Comparison of ENCODE assay signal across 11 cellular contexts in the genomic region with DNA sequence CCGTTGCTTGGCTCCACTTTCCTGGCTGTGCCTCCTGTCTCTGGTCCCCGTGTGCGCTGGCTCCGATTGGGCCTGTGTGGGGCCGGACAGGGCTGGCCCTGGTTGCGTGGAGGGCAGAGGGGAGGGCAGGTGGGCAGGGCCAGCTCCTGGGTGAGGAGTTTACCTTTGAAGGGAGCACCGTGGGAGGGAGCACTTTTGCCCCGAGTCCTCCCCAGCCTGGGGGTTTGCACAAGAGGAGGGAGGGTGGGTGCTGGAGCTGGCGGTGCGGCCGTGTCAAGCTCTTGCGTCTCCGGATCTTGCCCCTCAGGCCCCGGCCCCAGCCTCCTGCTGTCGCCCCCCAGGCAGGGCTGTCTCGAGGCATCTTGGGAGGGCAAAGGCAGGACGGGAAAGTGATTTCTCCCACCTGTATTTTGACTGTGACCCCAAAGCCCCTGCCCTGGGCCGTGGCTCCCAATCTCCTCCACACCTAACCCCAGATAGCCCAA. TPM values are rescaled to one million over a fixed set of nuclear protein-coding genes. Genes with fewer than 3 reads are reported as not detected.
DNase-seq lines count a peak whose midpoint lies in the region; ATAC-seq and TF ChIP-seq lines count a peak whose summit lies in the region.
"Had no signal": no experiment of that assay in that cellular context is flagged by ENCODE, and none has a peak within 500 bp of the region (broad histone marks: within the 10 kb centered on the region; RNA-seq: fewer than 3 reads in every experiment).

No MANE protein-coding gene starts in this region.

- DNase-seq in DND-41 = no peak
- DNase-seq in colonic mucosa = peak; percentile 10
- DNase-seq in trophoblast cell = peak in 1 of 2 donors; percentile 15
- no peak for DNase-seq in EL
- DNase-seq in NCI-H69 (lab: John Stamatoyannopoulos, UW) = no peak
- no peak for DNase-seq in effector CD4-positive, alpha-beta T cell
- DNase-seq in Karpas-422 = no peak
- DNase-seq: KBM-7; NCI-H1930; stimulated activated CD4-positive, alpha-beta T cell treated with anti-CD3 and anti-CD28 coated beads, Interleukin-1b, Interleukin-23, amount 100 ng/mL, for 48 hours had no signal

- H3F3A ChIP-seq in Loucy (ENCODE audit: low read depth) = no peaks in the 10 kb centered on the region

- intact Hi-C loops in colonic mucosa (cut with DNase I) = no loop called here

- peak overlapping the region; percentile 8 for H3K18ac ChIP-seq in trophoblast cell (ENCODE audit: low read length)

- H2AK5ac ChIP-seq in trophoblast cell (ENCODE audit: low read length) = peak overlapping the region; percentile 44

- no peaks in the 10 kb centered on the region for H3K27me3 ChIP-seq in DND-41 (ENCODE audit: insufficient read depth, low read length, poor library complexity)
- H3K27me3 ChIP-seq in Loucy (ENCODE audit: insufficient read depth, low read length, poor library complexity, severe bottlenecking) = no peaks in the 10 kb centered on the region
- H3K27me3 ChIP-seq in colonic mucosa = peaks cover 6% of the 10 kb centered on the region
- H3K27me3 ChIP-seq in trophoblast cell (ENCODE audit: insufficient read depth, low read length) = no peaks in the 10 kb centered on the region
- H3K27me3 ChIP-seq in Karpas-422 (ENCODE audit: low read length) = no peaks in the 10 kb centered on the region

- H2BK120ac ChIP-seq in trophoblast cell (ENCODE audit: insufficient read depth, low read length, poor library complexity) = peak overlapping the region; percentile 49

- H3K9ac ChIP-seq in DND-41 (ENCODE audit: low read depth, low read length) (peak overlapping the region; percentile 64), Loucy (ENCODE audit: low read depth, low read length, poor library complexity, severe bottlenecking) (peak overlapping the region; percentile 95), colonic mucosa (ENCODE audit: low read depth in 2 of 2, low read length in 2 of 2) (no peak overlapping the region), trophoblast cell (ENCODE audit: low read length) (no peak overlapping the region), Karpas-422 (ENCODE audit: low read length) (no peak overlapping the region)

- H3K79me1 ChIP-seq in trophoblast cell (ENCODE audit: low read length) = peaks cover 27% of the 10 kb centered on the region

- H3K4me1 ChIP-seq in DND-41 (ENCODE audit: insufficient read depth, low read length) = peaks cover 41% of the 10 kb centered on the region
- H3K4me1 ChIP-seq in Loucy (ENCODE audit: insufficient read depth, low read length, poor library complexity, severe bottlenecking) = peaks cover 49% of the 10 kb centered on the region
- no peaks in the 10 kb centered on the region for H3K4me1 ChIP-seq in colonic mucosa
- peaks cover 32% of the 10 kb centered on the region in 2 experiments for H3K4me1 ChIP-seq in trophoblast cell (ENCODE audit: control insufficient read depth in 1 of 2, insufficient read depth in 2 of 2, low read length in 2 of 2)
- H3K4me1 ChIP-seq in Karpas-422 (ENCODE audit: low read length) = peaks cover 11% of the 10 kb centered on the region

- peak overlapping the region; percentile 42 for H2BK12ac ChIP-seq in trophoblast cell (ENCODE audit: low read length)

- H3K9me2 ChIP-seq in Loucy (replicated peaks; ENCODE audit: low read depth, low read length) (no peaks in the 10 kb centered on the region), Karpas-422 (replicated peaks; ENCODE audit: insufficient read depth, low read length) (no peaks in the 10 kb centered on the region)

- no CpG with 5 or more reads among the region's 18 CpGs for WGBS in trophoblast cell (ENCODE audit: extremely low coverage, insufficient coverage, insufficient read length)

- no peak overlapping the region for H3K23ac ChIP-seq in trophoblast cell (ENCODE audit: low read length)

- H2AFZ ChIP-seq in DND-41 (ENCODE audit: low read depth, low read length) (no peak overlapping the region), Loucy (ENCODE audit: low read length) (no peak overlapping the region), trophoblast cell (ENCODE audit: insufficient read depth, low read length, poor library complexity) (peak overlapping the region; percentile 9), Karpas-422 (ENCODE audit: low read length) (no peak overlapping the region)

- peak overlapping the region; percentile 55 for H4K8ac ChIP-seq in trophoblast cell (ENCODE audit: low read depth, low read length)

- TF ChIP-seq CTCF in DND-41 (IDR thresholded peaks at IDR 0.05; ENCODE audit: borderline replicate concordance, extremely low read depth, low read length, poor library complexity, severe bottlenecking) = no peak
- no peak for TF ChIP-seq CTCF in Loucy (conservative IDR thresholded peaks at IDR 0.05; ENCODE audit: low read length)
- no peak for TF ChIP-seq CTCF in colonic mucosa (IDR thresholded peaks at IDR 0.05)

- H3K36me3 ChIP-seq in DND-41 (ENCODE audit: insufficient read depth, low read length) (no peaks in the 10 kb centered on the region), Loucy (ENCODE audit: insufficient read depth, low read length) (no peaks in the 10 kb centered on the region), colonic mucosa (no peaks in the 10 kb centered on the region), trophoblast cell (ENCODE audit: control insufficient read depth in 1 of 2, insufficient read depth in 2 of 2, low read length in 2 of 2) (no peaks in the 10 kb centered on the region), Karpas-422 (ENCODE audit: insufficient read depth, low read length) (no peaks in the 10 kb centered on the region)

- H3K27ac ChIP-seq in DND-41 (ENCODE audit: low read length) = peak overlapping the region; percentile 83
- H3K27ac ChIP-seq in colonic mucosa = no peak overlapping the region
- peak overlapping the region; percentile 69 for H3K27ac ChIP-seq in trophoblast cell (ENCODE audit: low read depth, low read length)
- no peak overlapping the region for H3K27ac ChIP-seq in Karpas-422 (ENCODE audit: low read length)

- peak overlapping the region; percentile 52 for H3K4me2 ChIP-seq in DND-41 (ENCODE audit: insufficient read depth, low read length)
- peak overlapping the region; percentile 89 for H3K4me2 ChIP-seq in Loucy (ENCODE audit: low read depth, low read length, poor library complexity, severe bottlenecking)
- no peak overlapping the region for H3K4me2 ChIP-seq in trophoblast cell (ENCODE audit: low read length)
- no peak overlapping the region for H3K4me2 ChIP-seq in Karpas-422 (ENCODE audit: low read depth, low read length, poor library complexity, severe bottlenecking)

- no peak for ATAC-seq in DND-41 (ENCODE audit: insufficient read depth, low read depth)

- peak overlapping the region; percentile 71 for H3K4ac ChIP-seq in trophoblast cell (ENCODE audit: low read depth, low read length)

- H2BK5ac ChIP-seq in trophoblast cell (ENCODE audit: low read depth, low read length, poor library complexity) = peak overlapping the region; percentile 56

- peak overlapping the region; percentile 20 for H4K12ac ChIP-seq in trophoblast cell (ENCODE audit: low read depth, low read length)

- H3K4me3 ChIP-seq in DND-41 (ENCODE audit: low read depth in 1 of 2, low read length in 2 of 2) = peak overlapping the region in 1 of 2 experiments; percentile 9; a peak in 1 of 4 replicates
- peak overlapping the region; percentile 68 for H3K4me3 ChIP-seq in Loucy (ENCODE audit: low read length, poor library complexity, severe bottlenecking)
- H3K4me3 ChIP-seq in colonic mucosa = no peak overlapping the region
- no peak overlapping the region for H3K4me3 ChIP-seq in trophoblast cell (ENCODE audit: low read depth, low read length)
- H3K4me3 ChIP-seq in Karpas-422 (ENCODE audit: low read length) = no peak overlapping the region

- peaks cover 16% of the 10 kb centered on the region for H3K79me2 ChIP-seq in DND-41 (ENCODE audit: insufficient read depth, low read length)
- peaks cover 34% of the 10 kb centered on the region for H3K79me2 ChIP-seq in Loucy (ENCODE audit: insufficient read depth, low read length)
- H3K79me2 ChIP-seq in trophoblast cell (ENCODE audit: control insufficient read depth, insufficient read depth, low read length, poor library complexity) = peaks cover 5% of the 10 kb centered on the region
- H3K79me2 ChIP-seq in Karpas-422 (ENCODE audit: low read length) = no peaks in the 10 kb centered on the region

- H4K20me1 ChIP-seq in DND-41 (ENCODE audit: insufficient read depth, low read length) (no peaks in the 10 kb centered on the region), Loucy (ENCODE audit: insufficient read depth, low read length, poor library complexity, severe bottlenecking) (no peaks in the 10 kb centered on the region), Karpas-422 (ENCODE audit: insufficient read depth, low read depth, low read length) (0 out of 2 replicates have a peak, but pooled peaks cover 5% of the 10 kb centered on the region)

- H3K9me3 ChIP-seq in DND-41 (ENCODE audit: insufficient read depth, low read length, severe bottlenecking) = no peaks in the 10 kb centered on the region
- H3K9me3 ChIP-seq in Loucy (ENCODE audit: insufficient read depth, low read depth, low read length) = no peaks in the 10 kb centered on the region
- H3K9me3 ChIP-seq in colonic mucosa = no peaks in the 10 kb centered on the region
- H3K9me3 ChIP-seq in trophoblast cell (ENCODE audit: insufficient read depth, low read depth, low read length) = no peaks in the 10 kb centered on the region
- no peaks in the 10 kb centered on the region for H3K9me3 ChIP-seq in Karpas-422 (ENCODE audit: low read length)

- peak overlapping the region; percentile 91 for H4K91ac ChIP-seq in trophoblast cell (ENCODE audit: low read depth, low read length)

- H3K14ac ChIP-seq in trophoblast cell (ENCODE audit: low read length) = peak overlapping the region; percentile 68

RNA-seq across cellular contexts. Expression of gene EXOC3, which starts 48.3 kb away (rescaled TPM):
- total RNA-seq in colonic mucosa = 10 to 100 TPM; 52.0 to 58.7 TPM
- polyA plus RNA-seq in trophoblast cell (2013) = 24.0 and 24.2 TPM in 2 replicates
- total RNA-seq in Karpas-422 (2014; rRNA removed; shearing (Covaris generic); ENCODE audit: low replicate concordance) = 24.4 and 39.8 TPM in 2 replicates

Comparison
In these comparisons a context has a peak if more than half of its experiments do, and no peak if none do; other contexts are left out.
1. H3K27ac ChIP-seq: peak in DND-41 (single experiment) and trophoblast cell (single experiment); none in colonic mucosa (single experiment) and Karpas-422 (single experiment).
2. H3K4me2 ChIP-seq: peak in DND-41 (single experiment) and Loucy (single experiment); none in trophoblast cell (single experiment) and Karpas-422 (single experiment).
3. H3K9ac ChIP-seq: peak in DND-41 (single experiment) and Loucy (single experiment); none in colonic mucosa (0 of 2), trophoblast cell (single experiment) and Karpas-422 (single experiment).